In the genomic region with DNA sequence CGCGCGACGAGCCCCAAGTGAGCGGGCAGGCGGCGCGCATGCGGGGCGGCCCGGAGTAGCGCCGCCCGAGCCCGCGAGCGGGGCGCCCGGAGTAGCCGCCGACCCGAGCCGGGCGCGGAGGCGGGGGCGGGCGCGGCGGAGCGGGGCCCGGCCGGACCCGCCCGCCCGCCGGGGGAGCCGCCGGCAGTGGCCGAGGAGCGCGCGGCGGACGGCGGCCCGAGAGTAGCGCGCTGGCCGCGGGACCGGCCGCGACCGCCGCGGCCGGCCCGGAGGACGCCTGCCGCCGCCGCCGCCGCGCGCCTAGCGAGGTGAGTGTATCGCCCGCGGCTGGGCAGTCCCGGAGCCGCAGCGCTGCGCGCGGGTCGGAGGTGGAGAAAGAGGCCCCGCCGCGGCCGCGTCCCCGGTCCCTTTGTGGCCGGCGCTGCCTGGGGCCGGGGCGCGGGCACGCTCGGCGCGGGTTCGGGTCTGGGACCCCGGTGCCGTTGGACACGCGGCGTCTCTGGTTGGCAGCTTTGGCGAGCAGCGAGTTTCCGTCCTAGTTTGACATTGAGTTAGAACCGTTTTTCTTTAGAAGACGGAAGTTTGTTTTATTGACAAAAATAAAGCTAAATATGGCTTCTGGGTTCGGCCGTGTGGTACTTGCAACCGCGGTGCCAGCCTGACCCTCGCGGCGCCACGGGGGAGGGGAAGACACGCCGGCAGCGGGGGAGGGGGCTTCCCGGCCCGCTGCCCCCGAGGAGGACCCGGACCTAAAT, we compare ENCODE assay signal across 8 cellular contexts. TPM values are rescaled to one million over a fixed set of nuclear protein-coding genes. Genes with fewer than 3 reads are reported as not detected.
A peak's percentile ranks its signal among the peaks of the same experiment; 100 is the strongest.
DNase-seq lines count a peak whose midpoint lies in the region; ATAC-seq and TF ChIP-seq lines count a peak whose summit lies in the region.

GALNT1 (plus strand) TSS at position 186 of the 755 bp plus-strand sequence. CDS start 72,923 bp downstream, outside the sequence.

- H3K36me3 ChIP-seq in BJ (ENCODE audit: control insufficient read depth, insufficient read depth, low read length) = no peaks in the 10 kb centered on the region

- CTCF ChIA-PET in BJ (lab: Yijun Ruan, JAX) = no interaction called here

- TF ChIP-seq CTCF in BJ (IDR thresholded peaks at IDR 0.05; ENCODE audit: insufficient read depth, low read depth, low read length) = no peak

- peak within 1 kb of the TSS; percentile 91 for H3K27ac ChIP-seq in layer of hippocampus (ENCODE audit: low read depth, low read length)

- POLR2A ChIA-PET in BJ (lab: Charles Lee) = interaction anchor here (0.6 kb wide), 1 partner anchor 103 kb away, joined by 4 read pairs; no protein-coding TSS in a partner anchor

- H3K4me3 ChIP-seq in BJ (ENCODE audit: low read depth, low read length) = peak within 1 kb of the TSS; percentile 73

- H3K9me3 Mint-ChIP-seq in central memory CD8-positive, alpha-beta T cell = no peaks in the 10 kb centered on the region

- H3K36me3 Mint-ChIP-seq in central memory CD8-positive, alpha-beta T cell (ENCODE audit: insufficient read depth) = peaks cover 3% of the 10 kb centered on the region

- H3K4me3 Mint-ChIP-seq in central memory CD8-positive, alpha-beta T cell = peak within 1 kb of the TSS; percentile 74

- peaks cover 37% of the 10 kb centered on the region for H3K4me1 Mint-ChIP-seq in central memory CD8-positive, alpha-beta T cell

- no peak for DNase-seq in BJ (ENCODE audit: low read depth)
- no peak for DNase-seq in H4 (ENCODE audit: low spot score)
- peak in 3 of 5 donors; percentile 8 to 20 (median 14) for DNase-seq in T-helper 1 cell
- DNase-seq in central memory CD8-positive, alpha-beta T cell (ENCODE audit: low spot score in 2 of 2) = no peak
- peak in 2 of 3 experiments; percentile 3 to 14 for DNase-seq in stimulated activated CD4-positive, alpha-beta T cell treated with anti-CD3 and anti-CD28 coated beads, TNF-alpha, amount 100 ng/mL, for 4 hours (ENCODE audit: low read depth in 3 of 3)
- no peak for DNase-seq in NCI-H226

- ATAC-seq in central memory CD8-positive, alpha-beta T cell (replicated peaks; ENCODE audit: extremely low read depth, poor library complexity, severe bottlenecking) = no peak
- no peak for ATAC-seq in GM21529 (IDR thresholded peaks at IDR 0.05; ENCODE audit: unreplicated experiment)

- no peaks in the 10 kb centered on the region for H3K27me3 Mint-ChIP-seq in central memory CD8-positive, alpha-beta T cell

- H3K27ac Mint-ChIP-seq in central memory CD8-positive, alpha-beta T cell (ENCODE audit: low read depth) = peak within 1 kb of the TSS; percentile 42

- H3K27me3 ChIP-seq in BJ (ENCODE audit: control insufficient read depth, insufficient read depth, low read length) (no peaks in the 10 kb centered on the region), layer of hippocampus (ENCODE audit: control insufficient read depth, insufficient read depth, low read length) (no peaks in the 10 kb centered on the region)

RNA-seq across cellular contexts. Expression of gene GALNT1, which starts in this region (rescaled TPM):
- polyA plus RNA-seq in BJ (2011; rRNA removed) = 23.3 and 41.7 TPM in 2 replicates
- 15.8 and 20.0 TPM in 2 replicates for polyA minus RNA-seq in BJ (2011; rRNA and poly(A)+ RNA removed)
- total RNA-seq in H4 (2014; rRNA removed; shearing (Covaris generic)) = 70.6 and 85.4 TPM in 2 replicates

Comparison
In these comparisons a context has a peak if more than half of its experiments do, and no peak if none do; other contexts are left out.
1. DNase-seq: peak in T-helper 1 cell (3 of 5) and stimulated activated CD4-positive, alpha-beta T cell treated with anti-CD3 and anti-CD28 coated beads, TNF-alpha, amount 100 ng/mL, for 4 hours (2 of 3); none in BJ (single experiment), H4 (single experiment), central memory CD8-positive, alpha-beta T cell (0 of 2) and NCI-H226 (single experiment).